8 cellular contexts compared by ENCODE assay signal in the genomic region with DNA sequence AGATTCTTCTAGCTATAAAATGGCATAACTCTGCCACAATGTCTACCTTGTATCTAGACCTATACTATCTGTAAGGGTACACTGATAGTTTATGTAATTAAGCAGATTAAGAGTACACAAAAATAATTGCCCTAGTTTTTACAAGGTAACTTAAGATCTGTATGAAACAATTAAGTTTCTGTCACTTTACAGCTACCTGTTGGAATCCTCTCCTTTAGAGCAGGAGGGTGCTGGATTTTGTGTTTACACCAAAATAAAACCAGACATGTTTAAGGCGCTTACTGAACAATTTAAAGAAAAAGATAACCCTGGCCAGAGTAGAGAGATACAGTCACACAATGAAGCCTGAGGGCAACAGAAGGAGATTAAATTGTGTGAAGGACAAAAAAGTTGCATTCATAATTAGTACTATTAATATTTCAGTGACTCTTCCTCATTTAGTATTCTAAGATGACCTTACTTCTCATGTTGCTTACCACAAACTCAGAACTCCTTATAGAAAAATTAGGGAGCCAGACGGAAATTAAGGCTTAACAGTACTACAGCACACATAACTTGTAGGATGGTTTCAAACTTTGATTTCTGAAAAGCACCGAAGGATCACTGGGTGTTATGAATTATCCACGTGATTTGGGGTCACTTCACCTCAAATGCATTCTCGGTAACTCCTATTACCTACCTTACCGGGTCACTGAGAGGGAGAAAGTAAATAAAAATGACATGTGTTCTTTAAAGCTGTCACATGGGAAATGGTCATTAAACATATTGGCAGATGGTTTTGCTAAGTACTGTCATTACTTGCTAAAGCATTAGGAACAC. TPM values are rescaled to one million over a fixed set of nuclear protein-coding genes. Genes with fewer than 3 reads are reported as not detected.
A peak's percentile ranks its signal among the peaks of the same experiment; 100 is the strongest.
DNase-seq lines count a peak whose midpoint lies in the region; ATAC-seq and TF ChIP-seq lines count a peak whose summit lies in the region.

No MANE protein-coding gene starts in this region.

- H3K9me2 ChIP-seq in SU-DHL-6 (replicated peaks; ENCODE audit: insufficient read depth, low read length) = no peaks in the 10 kb centered on the region

- no peak for TF ChIP-seq CTCF in SU-DHL-6 (IDR thresholded peaks at IDR 0.05; ENCODE audit: insufficient read depth, low read length, poor library complexity, severe bottlenecking)
- no peak for TF ChIP-seq CTCF in fibroblast of villous mesenchyme (IDR thresholded peaks at IDR 0.05; ENCODE audit: insufficient read depth, low read depth, low read length)

- peak overlapping the region; percentile 96 for H3K27ac Mint-ChIP-seq in activated CD8-positive, alpha-beta memory T cell treated with anti-CD3 and anti-CD28 coated beads, Interleukin-2, amount 10 ng/mL, durations not matched to agents 7 days and 5 days

- H3K27ac ChIP-seq in SU-DHL-6 (ENCODE audit: low read depth, low read length) = peak overlapping the region; percentile 86
- H3K27ac ChIP-seq in skeletal muscle tissue (ENCODE audit: low read depth, low read length) = peak overlapping the region; percentile 98

- peak overlapping the region; percentile 89 for H3K4me2 ChIP-seq in SU-DHL-6 (ENCODE audit: low read depth, low read length, poor library complexity, severe bottlenecking)

- H3K79me2 ChIP-seq in SU-DHL-6 (ENCODE audit: insufficient read depth, low read length) = peaks cover 60% of the 10 kb centered on the region

- peak overlapping the region; percentile 95 for H3K9ac ChIP-seq in SU-DHL-6 (ENCODE audit: low read length)
- H3K9ac ChIP-seq in skeletal muscle tissue (ENCODE audit: low read depth in 1 of 3, low read length in 3 of 3) = peak overlapping the region; percentile 95 to 99 (median 97)

- CTCF ChIA-PET in activated CD8-positive, alpha-beta memory T cell treated with anti-CD3 and anti-CD28 coated beads, Interleukin-2, amount 10 ng/mL, durations not matched to agents 7 days and 5 days (lab: Charles Lee) = interaction anchor here (1.1 to 1.8 kb wide), 5 partner anchors 66 to 397 kb away, joined by 3 to 4 read pairs (median 4); no protein-coding TSS in a partner anchor

- no peak for ATAC-seq in activated CD8-positive, alpha-beta memory T cell treated with anti-CD3 and anti-CD28 coated beads, Interleukin-2, amount 10 ng/mL, durations not matched to agents 7 days and 5 days
- ATAC-seq in HG02943 (IDR thresholded peaks at IDR 0.05; ENCODE audit: low read depth, unreplicated experiment) = peak; percentile 42

- H3K4me1 ChIP-seq in skeletal muscle tissue (ENCODE audit: control insufficient read depth in 3 of 3, insufficient read depth in 3 of 3, low read length in 3 of 3) = peaks cover 6 to 14% (median 11%) of the 10 kb centered on the region in 3 donors

- H3K27me3 ChIP-seq in SU-DHL-6 (ENCODE audit: low read length) (no peaks in the 10 kb centered on the region), skeletal muscle tissue (ENCODE audit: control insufficient read depth in 3 of 3, insufficient read depth in 3 of 3, low read length in 3 of 3) (no peaks in the 10 kb centered on the region)

- no peaks in the 10 kb centered on the region for H4K20me1 ChIP-seq in SU-DHL-6 (ENCODE audit: low read depth, low read length)

- peaks cover 27% of the 10 kb centered on the region for H3K36me3 ChIP-seq in SU-DHL-6 (ENCODE audit: low read length)
- H3K36me3 ChIP-seq in skeletal muscle tissue (ENCODE audit: control insufficient read depth in 3 of 3, insufficient read depth in 3 of 3, low read length in 3 of 3) = peaks cover 7 to 20% (median 8%) of the 10 kb centered on the region in 3 donors

- H3K9me3 Mint-ChIP-seq in activated CD8-positive, alpha-beta memory T cell treated with anti-CD3 and anti-CD28 coated beads, Interleukin-2, amount 10 ng/mL, durations not matched to agents 7 days and 5 days (ENCODE audit: low read depth) = no peaks in the 10 kb centered on the region

- peaks cover 52% of the 10 kb centered on the region for H3K4me1 Mint-ChIP-seq in activated CD8-positive, alpha-beta memory T cell treated with anti-CD3 and anti-CD28 coated beads, Interleukin-2, amount 10 ng/mL, durations not matched to agents 7 days and 5 days

- H3K4me3 ChIP-seq in SU-DHL-6 (ENCODE audit: insufficient read depth, low read length, poor library complexity, severe bottlenecking) (peak overlapping the region; percentile 77), fibroblast of villous mesenchyme (ENCODE audit: low read depth, low read length) (peak overlapping the region; percentile 99), skeletal muscle tissue (ENCODE audit: low read length in 3 of 3) (peak overlapping the region; percentile 94)

- no peaks in the 10 kb centered on the region for H3K9me3 ChIP-seq in SU-DHL-6 (ENCODE audit: insufficient read depth, low read length)
- H3K9me3 ChIP-seq in skeletal muscle tissue (ENCODE audit: control insufficient read depth in 3 of 3, low read length in 3 of 3) = no peaks in the 10 kb centered on the region

- H3F3A ChIP-seq in SU-DHL-6 (ENCODE audit: insufficient read depth) = peaks cover 44% of the 10 kb centered on the region

- H3K27me3 Mint-ChIP-seq in activated CD8-positive, alpha-beta memory T cell treated with anti-CD3 and anti-CD28 coated beads, Interleukin-2, amount 10 ng/mL, durations not matched to agents 7 days and 5 days = no peaks in the 10 kb centered on the region

- no peak for DNase-seq in activated CD8-positive, alpha-beta memory T cell treated with anti-CD3 and anti-CD28 coated beads, Interleukin-2, amount 10 ng/mL, durations not matched to agents 7 days and 5 days
- DNase-seq in activated CD8-positive, alpha-beta memory T cell treated with anti-CD3 and anti-CD28 coated beads, Interleukin-2, amount 50 U/mL, for 4 hours = no peak
- DNase-seq in fibroblast of villous mesenchyme (ENCODE audit: low read depth) (no peak), NCI-H510A (lab: John Stamatoyannopoulos, UW) (no peak), GDM1 (lab: John Stamatoyannopoulos, UW) (no peak)

- peak overlapping the region; percentile 84 for H2AFZ ChIP-seq in SU-DHL-6 (ENCODE audit: low read depth, low read length, severe bottlenecking)

- peaks cover 49% of the 10 kb centered on the region for H3K36me3 Mint-ChIP-seq in activated CD8-positive, alpha-beta memory T cell treated with anti-CD3 and anti-CD28 coated beads, Interleukin-2, amount 10 ng/mL, durations not matched to agents 7 days and 5 days

- peak overlapping the region; percentile 94 for H3K4me3 Mint-ChIP-seq in activated CD8-positive, alpha-beta memory T cell treated with anti-CD3 and anti-CD28 coated beads, Interleukin-2, amount 10 ng/mL, durations not matched to agents 7 days and 5 days

RNA-seq across cellular contexts. Expression of a gene that starts 1.0 kb away (rescaled TPM):
- 100 to 1,000 TPM in 1 of 2 experiments, 10 to 100 TPM in 1; 94.0 to 109 TPM for total RNA-seq in activated CD8-positive, alpha-beta memory T cell treated with anti-CD3 and anti-CD28 coated beads, Interleukin-2, amount 10 ng/mL, durations not matched to agents 7 days and 5 days
- total RNA-seq in fibroblast of villous mesenchyme (67.0 and 94.1 TPM in 2 replicates), skeletal muscle tissue (85.6 TPM)
